Comparison of ENCODE assay signal across 22 cellular contexts in genomic region chr20:4052554-4052953, GRCh38. TPM values are rescaled to one million over a fixed set of nuclear protein-coding genes. Genes with fewer than 3 reads are reported as not detected.
DNase-seq lines count a peak whose midpoint lies in the region; ATAC-seq and TF ChIP-seq lines count a peak whose summit lies in the region.
"Had no signal": no experiment of that assay in that cellular context is flagged by ENCODE, and none has a peak within 500 bp of the region (broad histone marks: within the 10 kb centered on the region; RNA-seq: fewer than 3 reads in every experiment).

No MANE protein-coding gene starts in this region.

- no peaks in the 10 kb centered on the region for H3K9me3 ChIP-seq in body of pancreas
- no peaks in the 10 kb centered on the region for H3K9me3 ChIP-seq in left lung
- H3K9me3 ChIP-seq in upper lobe of right lung: no peaks in the 10 kb centered on the region
- H3K9me3 ChIP-seq in transverse colon: no peaks in the 10 kb centered on the region
- H3K9me3 ChIP-seq: ovary had no signal

- intact Hi-C loops in body of pancreas (cut with DNase I): no loop called here
- intact Hi-C loops in left lung (cut with DNase I): no loop called here
- intact Hi-C loops in upper lobe of right lung (cut with DNase I): no loop called here
- intact Hi-C loops in transverse colon (cut with DNase I; ENCODE audit: low total_unique reads): no loop called here

- H3K27ac ChIP-seq in body of pancreas (peak overlapping the region in 2 of 4 donors; percentile 25 to 34), left lung (peak overlapping the region in 1 of 2 donors; percentile 13), upper lobe of right lung (no peak overlapping the region), transverse colon (no peak overlapping the region)
- H3K27ac ChIP-seq: foreskin keratinocyte, ovary had no signal

- TF ChIP-seq EP300 in transverse colon (IDR thresholded peaks at IDR 0.05; ENCODE audit: low read depth): no peak

- WGBS in body of pancreas, 2 donors: 41 to 48% methylated on average over 5 of the region's 5 CpGs
- WGBS in transverse colon (ENCODE audit: low coverage in 1 of 2), 2 donors: 79% methylated on average over 5 of the region's 5 CpGs; no CpG with 5 or more reads in 1 of the 2 donors

- H3K27me3 ChIP-seq in body of pancreas (no peaks in the 10 kb centered on the region), left lung (no peaks in the 10 kb centered on the region), upper lobe of right lung (no peaks in the 10 kb centered on the region), transverse colon (peaks cover 6% of the 10 kb centered on the region)
- H3K27me3 ChIP-seq: foreskin keratinocyte, ovary had no signal

- H3K4me3 ChIP-seq in body of pancreas: no peak overlapping the region
- no peak overlapping the region for H3K4me3 ChIP-seq in left lung
- H3K4me3 ChIP-seq in upper lobe of right lung: no peak overlapping the region
- H3K4me3 ChIP-seq in transverse colon: no peak overlapping the region
- H3K4me3 ChIP-seq: ovary had no signal

- TF ChIP-seq POLR2A in body of pancreas (IDR thresholded peaks at IDR 0.05) (no peak), transverse colon (IDR thresholded peaks at IDR 0.05) (no peak)

- no peaks in the 10 kb centered on the region for H3K36me3 ChIP-seq in body of pancreas (replicated peaks in 1 of 2; ENCODE audit: insufficient read depth in 1 of 2, low read depth in 2 of 2)
- no peaks in the 10 kb centered on the region for H3K36me3 ChIP-seq in left lung
- H3K36me3 ChIP-seq in upper lobe of right lung: no peaks in the 10 kb centered on the region
- no peaks in the 10 kb centered on the region for H3K36me3 ChIP-seq in transverse colon
- H3K36me3 ChIP-seq: ovary had no signal

- no peak for TF ChIP-seq CTCF in body of pancreas (IDR thresholded peaks at IDR 0.05)
- TF ChIP-seq CTCF in left lung (IDR thresholded peaks at IDR 0.05): no peak
- no peak for TF ChIP-seq CTCF in upper lobe of right lung (IDR thresholded peaks at IDR 0.05)
- no peak for TF ChIP-seq CTCF in transverse colon (IDR thresholded peaks at IDR 0.05)

- in situ Hi-C loops in transverse colon (cut with MboI; ENCODE audit: low pct_ligation_motif_present in 1 of 4, low pct_unique_long_range_greater_than_20kb in 1 of 4, low sequenced_read_pairs in 3 of 4): no loop called here

- ATAC-seq in body of pancreas (peak; percentile 87), left lung (peak; percentile 16), upper lobe of right lung (peak; percentile 62)
- ATAC-seq: activated naive CD8-positive, alpha-beta T cell treated with anti-CD3 and anti-CD28 coated beads, Interleukin-2, amount 50 U/mL, for 24 hours; naive thymus-derived CD8-positive, alpha-beta T cell; stimulated activated memory B cell treated with anti-CD40 and anti-IgM and Interleukin-4, amounts not matched to agents 10 μg/mL and 1 μg/mL and 100 μg/mL, for 72 hours had no signal

- H3K4me1 ChIP-seq in body of pancreas: peaks cover 20% of the 10 kb centered on the region
- peaks cover 0 to 5% of the 10 kb centered on the region in 2 donors for H3K4me1 ChIP-seq in left lung
- no peaks in the 10 kb centered on the region for H3K4me1 ChIP-seq in upper lobe of right lung
- no peaks in the 10 kb centered on the region for H3K4me1 ChIP-seq in transverse colon

- DNase-seq in OCI-M1 (lab: John Stamatoyannopoulos, UW): peak; percentile 52
- peak; percentile 49 to 76 (median 60) for DNase-seq in body of pancreas
- no peak for DNase-seq in left lung
- DNase-seq in upper lobe of right lung: no peak
- DNase-seq in NCI-H187 treated with DMSO at 0.1 percent for 48 hours (lab: John Stamatoyannopoulos, UW): no peak
- DNase-seq in stimulated activated CD4-positive, alpha-beta T cell treated with anti-CD3 and anti-CD28 coated beads, Interleukin-15, amount 100 ng/mL, for 24 hours: no peak
- no peak for DNase-seq in transverse colon
- DNase-seq: activated CD4-positive, alpha-beta T cell treated with anti-CD3 and anti-CD28 coated beads for 48 hours; activated effector memory CD4-positive, alpha-beta T cell treated with Interleukin-2 at 50 U/mL for 16 hours; activated naive CD8-positive, alpha-beta T cell treated with anti-CD3 and anti-CD28 coated beads, Interleukin-2, amount 50 U/mL, for 24 hours; AML-193; COR-L47; foreskin keratinocyte; H7; naive thymus-derived CD8-positive, alpha-beta T cell; NCI-H146; NCI-H2171; NCI-H526; ovary; SHP77; T-helper 1 cell had no signal

RNA-seq across cellular contexts. Expression of gene RNF24, which starts 37.2 kb away (rescaled TPM):
- total RNA-seq in body of pancreas (1 to 10 TPM; 3.6 to 6.0 TPM), left lung (10 to 100 TPM; 27.4 to 46.2 TPM), upper lobe of right lung (24.5 TPM), transverse colon (1 to 10 TPM; 3.4 to 4.9 (median 3.9) TPM)

Comparison
In these comparisons a context has a peak if more than half of its experiments do, and no peak if none do; other contexts are left out.
1. DNase-seq: peak in OCI-M1 (single experiment) and body of pancreas (4 of 4); none in left lung (0 of 2), upper lobe of right lung (single experiment), NCI-H187 treated with DMSO at 0.1 percent for 48 hours (single experiment), stimulated activated CD4-positive, alpha-beta T cell treated with anti-CD3 and anti-CD28 coated beads, Interleukin-15, amount 100 ng/mL, for 24 hours (single experiment) and transverse colon (single experiment).
2. ATAC-seq: peak in every context shown above with its lines; median percentile 87 in body of pancreas; 62 in upper lobe of right lung; 16 in left lung.